1 cellular context compared by ENCODE assay signal in genomic region chr6:87118054-87118453, GRCh38.
TF ChIP-seq lines count a peak whose summit lies in the region.

No MANE protein-coding gene starts in this region.

TF ChIP-seq in HCT116, 20 proteins besides CTCF, POLR2A, EP300 and RAD21 (continued from another document):
- TF ChIP-seq SIN3A (IDR thresholded peaks at IDR 0.05; ENCODE audit: low read depth), result no peak
- TF ChIP-seq, protein P1, sequence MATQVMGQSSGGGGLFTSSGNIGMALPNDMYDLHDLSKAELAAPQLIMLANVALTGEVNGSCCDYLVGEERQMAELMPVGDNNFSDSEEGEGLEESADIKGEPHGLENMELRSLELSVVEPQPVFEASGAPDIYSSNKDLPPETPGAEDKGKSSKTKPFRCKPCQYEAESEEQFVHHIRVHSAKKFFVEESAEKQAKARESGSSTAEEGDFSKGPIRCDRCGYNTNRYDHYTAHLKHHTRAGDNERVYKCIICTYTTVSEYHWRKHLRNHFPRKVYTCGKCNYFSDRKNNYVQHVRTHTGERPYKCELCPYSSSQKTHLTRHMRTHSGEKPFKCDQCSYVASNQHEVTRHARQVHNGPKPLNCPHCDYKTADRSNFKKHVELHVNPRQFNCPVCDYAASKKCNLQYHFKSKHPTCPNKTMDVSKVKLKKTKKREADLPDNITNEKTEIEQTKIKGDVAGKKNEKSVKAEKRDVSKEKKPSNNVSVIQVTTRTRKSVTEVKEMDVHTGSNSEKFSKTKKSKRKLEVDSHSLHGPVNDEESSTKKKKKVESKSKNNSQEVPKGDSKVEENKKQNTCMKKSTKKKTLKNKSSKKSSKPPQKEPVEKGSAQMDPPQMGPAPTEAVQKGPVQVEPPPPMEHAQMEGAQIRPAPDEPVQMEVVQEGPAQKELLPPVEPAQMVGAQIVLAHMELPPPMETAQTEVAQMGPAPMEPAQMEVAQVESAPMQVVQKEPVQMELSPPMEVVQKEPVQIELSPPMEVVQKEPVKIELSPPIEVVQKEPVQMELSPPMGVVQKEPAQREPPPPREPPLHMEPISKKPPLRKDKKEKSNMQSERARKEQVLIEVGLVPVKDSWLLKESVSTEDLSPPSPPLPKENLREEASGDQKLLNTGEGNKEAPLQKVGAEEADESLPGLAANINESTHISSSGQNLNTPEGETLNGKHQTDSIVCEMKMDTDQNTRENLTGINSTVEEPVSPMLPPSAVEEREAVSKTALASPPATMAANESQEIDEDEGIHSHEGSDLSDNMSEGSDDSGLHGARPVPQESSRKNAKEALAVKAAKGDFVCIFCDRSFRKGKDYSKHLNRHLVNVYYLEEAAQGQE (IDR thresholded peaks at IDR 0.05; ENCODE audit: low read depth), result no peak
- no peak for TF ChIP-seq ATF3 (IDR thresholded peaks at IDR 0.05)
- no peak for TF ChIP-seq JUND (IDR thresholded peaks at IDR 0.05)
- TF ChIP-seq ELF1 (IDR thresholded peaks at IDR 0.05; ENCODE audit: borderline replicate concordance, low read depth), result no peak
- no peak for TF ChIP-seq EZH2phosphoT487 (IDR thresholded peaks at IDR 0.05; ENCODE audit: borderline replicate concordance)
- no peak for TF ChIP-seq ZFX (IDR thresholded peaks at IDR 0.05)
- no peak for TF ChIP-seq MAX (IDR thresholded peaks at IDR 0.05)
- no peak for TF ChIP-seq EZH2 (IDR thresholded peaks at IDR 0.05)
- no peak for TF ChIP-seq TCF7L2 (IDR thresholded peaks at IDR 0.05; ENCODE audit: borderline replicate concordance, extremely low read depth, insufficient read depth, insufficient read length)
- no peak for TF ChIP-seq SP1 (IDR thresholded peaks at IDR 0.05; ENCODE audit: low read depth)
- TF ChIP-seq ZNF274 (IDR thresholded peaks at IDR 0.05; ENCODE audit: low read depth, low read length), result no peak
